17 cellular contexts compared by ENCODE assay signal in the genomic region with DNA sequence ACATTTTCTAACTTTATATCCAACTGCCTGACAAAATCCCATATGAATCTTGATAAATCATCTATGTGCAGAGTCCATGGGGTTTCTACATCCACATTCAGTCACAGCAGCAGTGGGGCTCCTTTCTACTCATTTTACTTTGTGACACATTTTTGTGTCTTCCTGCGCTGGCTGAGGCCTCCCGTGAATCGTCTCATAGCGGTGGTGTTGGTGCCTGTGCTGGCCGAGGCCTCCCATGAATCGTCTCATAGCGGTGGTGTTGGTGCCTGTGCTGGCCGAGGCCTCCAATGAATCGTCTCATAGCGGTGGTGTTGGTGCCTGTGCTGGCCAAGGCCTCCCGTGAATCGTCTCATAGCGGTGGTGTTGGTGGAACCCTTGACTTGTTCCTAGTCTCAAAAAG.
"Had no signal": no experiment of that assay in that cellular context is flagged by ENCODE, and none has a peak within 500 bp of the region (broad histone marks: within the 10 kb centered on the region; RNA-seq: fewer than 3 reads in every experiment).

No MANE protein-coding gene starts in this region.

- H3K36me3 Mint-ChIP-seq: natural killer cell had no signal

- DNase-seq: activated CD4-positive, alpha-beta T cell treated with anti-CD3 and anti-CD28 coated beads, Interleukin-2, amount 50 U/mL, for 48 hours; activated naive CD4-positive, alpha-beta T cell treated with anti-CD3 and anti-CD28 coated beads, Interleukin-2, amount 50 U/mL, for 16 hours; central memory CD4-positive, alpha-beta T cell; effector memory CD4-positive, alpha-beta T cell; hippocampal formation; kidney glomerular epithelial cell; mammary epithelial cell; natural killer cell; nucleus accumbens; SJCRH30; transverse colon had no signal

- H3K9me3 Mint-ChIP-seq: activated T-helper 2 cell treated with anti-CD3 and anti-CD28 coated beads, Interferon-gamma antibody, Interleukin-2, Interleukin-4, amounts not matched to agents 10 μg/mL and 5 μg/mL and 100 μg/mL, durations not matched to agents 14 hours and 24 hours and 36 hours; natural killer cell had no signal

- H3K36me3 ChIP-seq: adrenal gland, transverse colon had no signal

- H3K27ac Mint-ChIP-seq: activated T-helper 2 cell treated with anti-CD3 and anti-CD28 coated beads, Interferon-gamma antibody, Interleukin-2, Interleukin-4, amounts not matched to agents 10 μg/mL and 5 μg/mL and 100 μg/mL, durations not matched to agents 14 hours and 24 hours and 36 hours; natural killer cell had no signal

- H3K27ac ChIP-seq: adrenal gland, coronary artery, SJCRH30, skin epidermis, transverse colon had no signal

- H3K4me3 ChIP-seq: adrenal gland, coronary artery, mucosa of descending colon, SJCRH30, skin epidermis, transverse colon had no signal

- H3K4me3 Mint-ChIP-seq: natural killer cell had no signal

- H3K4me1 Mint-ChIP-seq: natural killer cell had no signal

- ATAC-seq: activated CD4-positive, CD25-positive, alpha-beta regulatory T cell treated with anti-CD3 and anti-CD28 coated beads, Interleukin-2, amount 50 U/mL, for 24 hours; mucosa of descending colon; natural killer cell had no signal

- H3K9me3 ChIP-seq: adrenal gland, mucosa of descending colon, SJCRH30, transverse colon had no signal

- H3K27me3 ChIP-seq: adrenal gland, SJCRH30, transverse colon had no signal
